In genomic region chr16:28983644-28984043, GRCh38 we compare ENCODE assay signal across 20 cellular contexts. TPM values are rescaled to one million over a fixed set of nuclear protein-coding genes. Genes with fewer than 3 reads are reported as not detected.
DNase-seq lines count a peak whose midpoint lies in the region; ATAC-seq, FAIRE-seq and TF ChIP-seq lines count a peak whose summit lies in the region.
"Had no signal": no experiment of that assay in that cellular context is flagged by ENCODE, and none has a peak within 500 bp of the region (broad histone marks: within the 10 kb centered on the region; RNA-seq: fewer than 3 reads in every experiment).

No MANE protein-coding gene starts in this region.

- H3K4me1 ChIP-seq in HepG2 (ENCODE audit: insufficient read depth, low read length) (no peaks in the 10 kb centered on the region), PC-9 (replicated peaks; ENCODE audit: insufficient read depth) (no peaks in the 10 kb centered on the region), aorta (ENCODE audit: control insufficient read depth in 1 of 2, insufficient read depth in 2 of 2, low read length in 2 of 2) (no peaks in the 10 kb centered on the region)
- H3K4me1 ChIP-seq: esophagus muscularis mucosa, psoas muscle had no signal

- WGBS in HepG2 (ENCODE audit: low lambda C conversion rate) = 98% methylated on average over 18 of the region's 18 CpGs
- 90 to 94% methylated on average over 18 of the region's 18 CpGs for WGBS in aorta, 2 donors

- no peak for TF ChIP-seq POLR2A in HepG2 (IDR thresholded peaks at IDR 0.05; ENCODE audit: insufficient read depth in 1 of 2, low read depth in 2 of 2, low read length in 2 of 2)

- no peak for FAIRE-seq in HepG2 (lab: Jason Lieb, UNC)

- in situ Hi-C loops in HepG2 (cut with HindIII; ENCODE audit: extremely low pct_ligation_motif_present, low pct_unique_long_range_greater_than_20kb) = no loop called here

- H3K9me3 ChIP-seq in HepG2 (ENCODE audit: low read length) (no peaks in the 10 kb centered on the region), PC-9 (ENCODE audit: insufficient read depth, low read depth) (no peaks in the 10 kb centered on the region), aorta (ENCODE audit: control insufficient read depth, low read length) (no peaks in the 10 kb centered on the region)

- TF ChIP-seq EP300 in HepG2 (IDR thresholded peaks at IDR 0.05; ENCODE audit: low read depth in 2 of 2, low read length in 2 of 2) = no peak
- TF ChIP-seq EP300 in HepG2 (CRISPR knock-in tag; IDR thresholded peaks at IDR 0.05; ENCODE audit: borderline replicate concordance) = no peak

- no peaks in the 10 kb centered on the region; the same call in 1 of the 2 replicates for H3F3A ChIP-seq in PC-9 (ENCODE audit: insufficient read depth, low read depth)

- H3K27ac Mint-ChIP-seq in activated CD4-positive, alpha-beta T cell treated with anti-CD3 and anti-CD28 coated beads for 36 hours = peak overlapping the region; percentile 76
- H3K27ac Mint-ChIP-seq in activated CD4-positive, alpha-beta memory T cell treated with anti-CD3 and anti-CD28 coated beads for 36 hours = peak overlapping the region; percentile 94

- no peaks in the 10 kb centered on the region for H3K27me3 ChIP-seq in HepG2 (ENCODE audit: control insufficient read depth in 1 of 2, insufficient read depth in 2 of 2, low read length in 2 of 2)
- no peaks in the 10 kb centered on the region for H3K27me3 ChIP-seq in PC-9 (ENCODE audit: insufficient read depth, low read depth)
- H3K27me3 ChIP-seq in aorta (ENCODE audit: control insufficient read depth in 1 of 2, insufficient read depth in 2 of 2, low read length in 1 of 2) = no peaks in the 10 kb centered on the region
- H3K27me3 ChIP-seq: brain microvascular endothelial cell, dorsolateral prefrontal cortex, esophagus muscularis mucosa had no signal

- no peaks in the 10 kb centered on the region; the same call in 1 of the 2 replicates for H4K20me1 ChIP-seq in HepG2 (ENCODE audit: insufficient read depth, low read length)
- no peaks in the 10 kb centered on the region for H4K20me1 ChIP-seq in PC-9 (ENCODE audit: insufficient read depth)

- peaks cover 21 to 51% of the 10 kb centered on the region in 2 experiments for H3K36me3 ChIP-seq in HepG2 (replicated peaks in 1 of 2; ENCODE audit: control insufficient read depth in 1 of 2, insufficient read depth in 2 of 2, low read length in 2 of 2)
- peaks cover 13% of the 10 kb centered on the region for H3K36me3 ChIP-seq in PC-9 (ENCODE audit: low read depth)
- H3K36me3 ChIP-seq in aorta (ENCODE audit: control insufficient read depth in 1 of 2, insufficient read depth in 2 of 2, low read length in 1 of 2) = peaks cover 0 to 3% of the 10 kb centered on the region in 2 donors

- no peak for DNase-seq in activated CD4-positive, alpha-beta T cell treated with anti-CD3 and anti-CD28 coated beads for 36 hours
- DNase-seq in activated CD4-positive, alpha-beta T cell treated with anti-CD3 and anti-CD28 coated beads for 4 hours = no peak
- peak; percentile 87 for DNase-seq in MV-4-11 (lab: John Stamatoyannopoulos, UW)
- no peak for DNase-seq in activated CD4-positive, alpha-beta memory T cell treated with anti-CD3 and anti-CD28 coated beads for 36 hours
- DNase-seq in HepG2 (ENCODE audit: low spot score) = no peak
- no peak for DNase-seq in PC-9
- DNase-seq in DMS53 treated with DMSO at 0.1 percent for 48 hours (lab: John Stamatoyannopoulos, UW; ENCODE audit: unreplicated experiment) = no peak
- DNase-seq in aorta = no peak
- DNase-seq: activated CD4-positive, alpha-beta T cell treated with anti-CD3 and anti-CD28 coated beads for 48 hours; brain microvascular endothelial cell; dorsolateral prefrontal cortex; naive B cell; NCI-H1092 treated with DMSO at 0.1 percent for 48 hours had no signal

- no peak for ATAC-seq in activated CD4-positive, alpha-beta T cell treated with anti-CD3 and anti-CD28 coated beads for 36 hours
- ATAC-seq in HepG2 (no peak), aorta (ENCODE audit: low FRiP score) (no peak)
- ATAC-seq: psoas muscle had no signal

- intact Hi-C loops in activated CD4-positive, alpha-beta T cell treated with anti-CD3 and anti-CD28 coated beads for 36 hours (cut with DNase I, micrococcal nuclease) = no loop called here
- intact Hi-C loops in activated CD4-positive, alpha-beta memory T cell treated with anti-CD3 and anti-CD28 coated beads for 36 hours (cut with micrococcal nuclease) = no loop called here
- intact Hi-C loops in HepG2 (cut with micrococcal nuclease; ENCODE audit: unreplicated experiment) = no loop called here
- intact Hi-C loops in PC-9 (cut with micrococcal nuclease; ENCODE audit: unreplicated experiment) = no loop called here
- intact Hi-C loops in aorta (cut with DNase I) = no loop called here

- POLR2A ChIA-PET in activated CD4-positive, alpha-beta T cell treated with anti-CD3 and anti-CD28 coated beads for 36 hours (lab: Charles Lee) = no interaction called here
- POLR2A ChIA-PET in activated CD4-positive, alpha-beta memory T cell treated with anti-CD3 and anti-CD28 coated beads for 36 hours (lab: Charles Lee) = interaction anchor here (1.3 kb wide), 1 partner anchor 10 kb away, joined by 4 read pairs; the partner anchor contains the start of gene SPNS1
- POLR2A ChIA-PET in HepG2 (lab: Yijun Ruan, JAX) = interaction anchor here (1.0 kb wide), 1 partner anchor 33 kb away, joined by 3 read pairs; the partner anchor contains the start of gene NFATC2IP
- POLR2A ChIA-PET in PC-9 (lab: Charles Lee; ENCODE audit: unreplicated experiment) = no interaction called here

- H3K79me2 ChIP-seq in HepG2 (ENCODE audit: insufficient read depth, low read length) (no peaks in the 10 kb centered on the region), PC-9 (ENCODE audit: low read depth) (no peaks in the 10 kb centered on the region)

- H3K36me3 Mint-ChIP-seq in activated CD4-positive, alpha-beta T cell treated with anti-CD3 and anti-CD28 coated beads for 36 hours (ENCODE audit: low read depth) = peaks cover 65% of the 10 kb centered on the region
- H3K36me3 Mint-ChIP-seq in activated CD4-positive, alpha-beta memory T cell treated with anti-CD3 and anti-CD28 coated beads for 36 hours = peaks cover 61% of the 10 kb centered on the region

- no peak overlapping the region for H2AFZ ChIP-seq in HepG2 (ENCODE audit: low read length)
- no peak overlapping the region for H2AFZ ChIP-seq in PC-9

- no peak overlapping the region for H3K9ac ChIP-seq in HepG2 (ENCODE audit: insufficient read depth, low read depth, low read length)

- no peaks in the 10 kb centered on the region for H3K9me2 ChIP-seq in PC-9 (ENCODE audit: insufficient read depth)

- peaks cover 11% of the 10 kb centered on the region for H3K9me3 Mint-ChIP-seq in activated CD4-positive, alpha-beta T cell treated with anti-CD3 and anti-CD28 coated beads for 36 hours (ENCODE audit: low read depth)
- peaks cover 12% of the 10 kb centered on the region for H3K9me3 Mint-ChIP-seq in activated CD4-positive, alpha-beta memory T cell treated with anti-CD3 and anti-CD28 coated beads for 36 hours

- TF ChIP-seq CTCF in HepG2 (CRISPR knock-in tag; IDR thresholded peaks at IDR 0.05) (no peak), PC-9 (conservative IDR thresholded peaks at IDR 0.05) (no peak)

- no peaks in the 10 kb centered on the region for H3K27me3 Mint-ChIP-seq in activated CD4-positive, alpha-beta T cell treated with anti-CD3 and anti-CD28 coated beads for 36 hours
- no peaks in the 10 kb centered on the region for H3K27me3 Mint-ChIP-seq in activated CD4-positive, alpha-beta memory T cell treated with anti-CD3 and anti-CD28 coated beads for 36 hours

- H3K27ac ChIP-seq in HepG2 (ENCODE audit: extremely low read length, insufficient read depth, low read length) (no peak overlapping the region), PC-9 (no peak overlapping the region), aorta (ENCODE audit: low read depth in 1 of 2, low read length in 2 of 2) (no peak overlapping the region)
- H3K27ac ChIP-seq: brain microvascular endothelial cell, C4-2B, dorsolateral prefrontal cortex, esophagus muscularis mucosa, psoas muscle, RWPE1 had no signal

- peak overlapping the region; percentile 99 for H3K4me3 Mint-ChIP-seq in activated CD4-positive, alpha-beta T cell treated with anti-CD3 and anti-CD28 coated beads for 36 hours
- H3K4me3 Mint-ChIP-seq in activated CD4-positive, alpha-beta memory T cell treated with anti-CD3 and anti-CD28 coated beads for 36 hours = peak overlapping the region; percentile 43

- H3K4me3 ChIP-seq in HepG2 (replicated peaks in 1 of 3; ENCODE audit: insufficient read depth in 1 of 3, low read depth in 2 of 3, low read length in 3 of 3) (no peak overlapping the region), PC-9 (no peak overlapping the region), aorta (ENCODE audit: low read length in 2 of 2) (no peak overlapping the region)
- H3K4me3 ChIP-seq: dorsolateral prefrontal cortex, esophagus muscularis mucosa, psoas muscle had no signal

- BruUV-seq in HepG2 (replicated peaks; lab: Mats Ljungman, UMichigan) = no TSS peak
- BruUV-seq in PC-9 (replicated peaks; lab: Mats Ljungman, UMichigan) = no TSS peak

- no peak for TF ChIP-seq RAD21 in HepG2 (CRISPR knock-in tag; IDR thresholded peaks at IDR 0.05)

- CTCF ChIA-PET in activated CD4-positive, alpha-beta T cell treated with anti-CD3 and anti-CD28 coated beads for 36 hours (lab: Charles Lee) = interaction anchor here (1.3 kb wide), 1 partner anchor 24 kb away, joined by 3 read pairs; no protein-coding TSS in a partner anchor
- CTCF ChIA-PET in activated CD4-positive, alpha-beta memory T cell treated with anti-CD3 and anti-CD28 coated beads for 36 hours (lab: Charles Lee) = interaction anchor here (1.2 kb wide), 1 partner anchor 91 kb away, joined by 3 read pairs; no protein-coding TSS in a partner anchor
- CTCF ChIA-PET in HepG2 (lab: Yijun Ruan, JAX; ENCODE audit: low intra/inter-chr PET ratio, low total read pairs) (no interaction called here), PC-9 (lab: Charles Lee) (no interaction called here)

- H3K4me2 ChIP-seq in HepG2 (ENCODE audit: low read depth, low read length) = no peak overlapping the region
- no peak overlapping the region for H3K4me2 ChIP-seq in PC-9

- H3K4me1 Mint-ChIP-seq in activated CD4-positive, alpha-beta T cell treated with anti-CD3 and anti-CD28 coated beads for 36 hours = peaks cover 34% of the 10 kb centered on the region
- H3K4me1 Mint-ChIP-seq in activated CD4-positive, alpha-beta memory T cell treated with anti-CD3 and anti-CD28 coated beads for 36 hours (ENCODE audit: low read depth) = peaks cover 28% of the 10 kb centered on the region

RNA-seq across cellular contexts. Expression of gene LAT, which starts 1.2 kb away (rescaled TPM):
- total RNA-seq in activated CD4-positive, alpha-beta T cell treated with anti-CD3 and anti-CD28 coated beads for 36 hours = 100 to 1,000 TPM; 200 to 234 TPM
- total RNA-seq in activated CD4-positive, alpha-beta memory T cell treated with anti-CD3 and anti-CD28 coated beads for 36 hours = 100 to 1,000 TPM; 250 to 276 TPM
- total RNA-seq in HepG2 (2016; rRNA removed; fragmentation: Illumina TruSeq; extraction: Trizol) (0.28 and 2.0 TPM in 2 replicates), PC-9 (2021) (12.4 and 13.0 TPM in 2 replicates), aorta (10 to 100 TPM; 16.7 to 17.8 TPM)
- 0.71 and 1.1 TPM in 2 replicates for total RNA-seq in HepG2 (2016; cell fraction: cytosol; rRNA removed; fragmentation: Illumina TruSeq; extraction: Trizol; ENCODE audit: low read depth)
- total RNA-seq in HepG2 (2016; cell fraction: insoluble cytoplasmic fraction; rRNA removed; fragmentation: Illumina TruSeq; extraction: Trizol) = 0.19 and 2.0 TPM in 2 replicates
- total RNA-seq in HepG2 (2016; cell fraction: membrane; rRNA removed; fragmentation: Illumina TruSeq; extraction: Trizol) = 1.5 and 1.8 TPM in 2 replicates
- total RNA-seq in HepG2 (2016; cell fraction: nucleus; rRNA removed; fragmentation: Illumina TruSeq; extraction: Trizol) = 2.0 and 3.6 TPM in 2 replicates
- polyA plus RNA-seq in HepG2 (2011; rRNA removed) (3.0 and 4.3 TPM in 2 replicates), aorta (100 to 1,000 TPM in 1 of 2 donors, 1 to 10 TPM in 1; 9.0 to 155 TPM)
- 1.2 and 1.3 TPM in 2 replicates for polyA plus RNA-seq in HepG2 (2011; cell fraction: cytosol; rRNA removed)
- polyA plus RNA-seq in HepG2 (2011; cell fraction: nucleus; rRNA removed) = 42.2 and 55.6 TPM in 2 replicates
- polyA plus RNA-seq in HepG2 (2012) = 2.4 and 3.0 TPM in 2 replicates
- 1.5 and 2.0 TPM in 2 replicates for polyA plus RNA-seq in HepG2 (2016; cell fraction: cytosol; fragmentation: Illumina TruSeq; extraction: Trizol; ENCODE audit: low read depth)
- polyA plus RNA-seq in HepG2 (2016; cell fraction: insoluble cytoplasmic fraction; fragmentation: Illumina TruSeq; extraction: Trizol; ENCODE audit: low read depth) = 0.61 and 1.5 TPM in 2 replicates
- polyA plus RNA-seq in HepG2 (2016; cell fraction: membrane; fragmentation: Illumina TruSeq; extraction: Trizol; ENCODE audit: low read depth) = 0.76 and 1.3 TPM in 2 replicates
- 21.1 and 21.3 TPM in 2 replicates for polyA plus RNA-seq in HepG2 (2016; cell fraction: nucleus; fragmentation: Illumina TruSeq; extraction: Trizol; ENCODE audit: insufficient read depth, low read depth)
- 0.65 and 2.3 TPM in 2 replicates for polyA minus RNA-seq in HepG2 (2011; rRNA and poly(A)+ RNA removed; ENCODE audit: low replicate concordance)
- polyA minus RNA-seq in HepG2 (2011; cell fraction: cytosol; rRNA and poly(A)+ RNA removed) = not detected in 2 replicates
- polyA minus RNA-seq in HepG2 (2011; cell fraction: nucleus; rRNA and poly(A)+ RNA removed) = 3.9 and 4.8 TPM in 2 replicates

RNA-seq across cellular contexts. Expression of gene SPNS1, which starts 9.1 kb away (rescaled TPM):
- 10 to 100 TPM; 12.7 to 14.2 TPM for total RNA-seq in activated CD4-positive, alpha-beta T cell treated with anti-CD3 and anti-CD28 coated beads for 36 hours
- total RNA-seq in activated CD4-positive, alpha-beta memory T cell treated with anti-CD3 and anti-CD28 coated beads for 36 hours = 10 to 100 TPM; 11.3 to 12.0 TPM
- total RNA-seq in HepG2 (2016; rRNA removed; fragmentation: Illumina TruSeq; extraction: Trizol) (18.3 and 38.8 TPM in 2 replicates), PC-9 (2021) (72.0 and 96.2 TPM in 2 replicates), aorta (10 to 100 TPM; 20.9 to 25.1 TPM)
- 13.0 and 15.9 TPM in 2 replicates for total RNA-seq in HepG2 (2016; cell fraction: cytosol; rRNA removed; fragmentation: Illumina TruSeq; extraction: Trizol; ENCODE audit: low read depth)
- 17.8 and 38.0 TPM in 2 replicates for total RNA-seq in HepG2 (2016; cell fraction: insoluble cytoplasmic fraction; rRNA removed; fragmentation: Illumina TruSeq; extraction: Trizol)
- 23.6 and 31.2 TPM in 2 replicates for total RNA-seq in HepG2 (2016; cell fraction: membrane; rRNA removed; fragmentation: Illumina TruSeq; extraction: Trizol)
- 30.5 and 35.2 TPM in 2 replicates for total RNA-seq in HepG2 (2016; cell fraction: nucleus; rRNA removed; fragmentation: Illumina TruSeq; extraction: Trizol)
- polyA plus RNA-seq in HepG2 (2011; rRNA removed) (24.3 and 25.6 TPM in 2 replicates), aorta (100 to 1,000 TPM in 1 of 2 donors, 10 to 100 TPM in 1; 11.8 to 112 TPM)
- 25.3 and 36.6 TPM in 2 replicates for polyA plus RNA-seq in HepG2 (2011; cell fraction: cytosol; rRNA removed)
- 80.6 and 105 TPM in 2 replicates for polyA plus RNA-seq in HepG2 (2011; cell fraction: nucleus; rRNA removed)
- polyA plus RNA-seq in HepG2 (2012) = 25.8 and 30.2 TPM in 2 replicates
- 16.4 and 19.8 TPM in 2 replicates for polyA plus RNA-seq in HepG2 (2016; cell fraction: cytosol; fragmentation: Illumina TruSeq; extraction: Trizol; ENCODE audit: low read depth)
- polyA plus RNA-seq in HepG2 (2016; cell fraction: insoluble cytoplasmic fraction; fragmentation: Illumina TruSeq; extraction: Trizol; ENCODE audit: low read depth) = 25.1 and 26.7 TPM in 2 replicates
- 23.9 and 29.7 TPM in 2 replicates for polyA plus RNA-seq in HepG2 (2016; cell fraction: membrane; fragmentation: Illumina TruSeq; extraction: Trizol; ENCODE audit: low read depth)
- polyA plus RNA-seq in HepG2 (2016; cell fraction: nucleus; fragmentation: Illumina TruSeq; extraction: Trizol; ENCODE audit: insufficient read depth, low read depth) = 75.3 and 81.1 TPM in 2 replicates
- polyA minus RNA-seq in HepG2 (2011; rRNA and poly(A)+ RNA removed; ENCODE audit: low replicate concordance) = 60.3 and 75.2 TPM in 2 replicates
- 27.4 and 28.1 TPM in 2 replicates for polyA minus RNA-seq in HepG2 (2011; cell fraction: cytosol; rRNA and poly(A)+ RNA removed)
- 11.1 and 11.8 TPM in 2 replicates for polyA minus RNA-seq in HepG2 (2011; cell fraction: nucleus; rRNA and poly(A)+ RNA removed)

RNA-seq across cellular contexts. Expression of gene NFATC2IP, which starts 32.9 kb away (rescaled TPM):
- 10 to 100 TPM; 69.2 to 72.7 TPM for total RNA-seq in activated CD4-positive, alpha-beta T cell treated with anti-CD3 and anti-CD28 coated beads for 36 hours
- total RNA-seq in activated CD4-positive, alpha-beta memory T cell treated with anti-CD3 and anti-CD28 coated beads for 36 hours = 10 to 100 TPM; 57.7 to 64.6 TPM
- total RNA-seq in HepG2 (2016; rRNA removed; fragmentation: Illumina TruSeq; extraction: Trizol) (18.2 and 32.1 TPM in 2 replicates), PC-9 (2021) (72.3 and 73.0 TPM in 2 replicates), aorta (10 to 100 TPM; 21.5 to 38.5 TPM)
- total RNA-seq in HepG2 (2016; cell fraction: cytosol; rRNA removed; fragmentation: Illumina TruSeq; extraction: Trizol; ENCODE audit: low read depth) = 8.8 and 9.0 TPM in 2 replicates
- total RNA-seq in HepG2 (2016; cell fraction: insoluble cytoplasmic fraction; rRNA removed; fragmentation: Illumina TruSeq; extraction: Trizol) = 16.5 and 31.5 TPM in 2 replicates
- 13.0 and 14.4 TPM in 2 replicates for total RNA-seq in HepG2 (2016; cell fraction: membrane; rRNA removed; fragmentation: Illumina TruSeq; extraction: Trizol)
- total RNA-seq in HepG2 (2016; cell fraction: nucleus; rRNA removed; fragmentation: Illumina TruSeq; extraction: Trizol) = 39.2 and 44.2 TPM in 2 replicates
- polyA plus RNA-seq in HepG2 (2011; rRNA removed) (46.6 and 48.5 TPM in 2 replicates), aorta (10 to 100 TPM in 1 of 2 donors, 1 to 10 TPM in 1; 6.9 to 37.7 TPM)
- polyA plus RNA-seq in HepG2 (2011; cell fraction: cytosol; rRNA removed) = 17.8 and 17.9 TPM in 2 replicates
- 95.6 and 102 TPM in 2 replicates for polyA plus RNA-seq in HepG2 (2011; cell fraction: nucleus; rRNA removed)
- polyA plus RNA-seq in HepG2 (2012) = 21.4 and 26.1 TPM in 2 replicates
- polyA plus RNA-seq in HepG2 (2016; cell fraction: cytosol; fragmentation: Illumina TruSeq; extraction: Trizol; ENCODE audit: low read depth) = 2.0 and 2.2 TPM in 2 replicates
- 17.1 and 18.6 TPM in 2 replicates for polyA plus RNA-seq in HepG2 (2016; cell fraction: insoluble cytoplasmic fraction; fragmentation: Illumina TruSeq; extraction: Trizol; ENCODE audit: low read depth)
- polyA plus RNA-seq in HepG2 (2016; cell fraction: membrane; fragmentation: Illumina TruSeq; extraction: Trizol; ENCODE audit: low read depth) = 5.0 and 5.5 TPM in 2 replicates
- 172 and 177 TPM in 2 replicates for polyA plus RNA-seq in HepG2 (2016; cell fraction: nucleus; fragmentation: Illumina TruSeq; extraction: Trizol; ENCODE audit: insufficient read depth, low read depth)
- 44.3 and 90.2 TPM in 2 replicates for polyA minus RNA-seq in HepG2 (2011; rRNA and poly(A)+ RNA removed; ENCODE audit: low replicate concordance)
- 8.3 and 8.6 TPM in 2 replicates for polyA minus RNA-seq in HepG2 (2011; cell fraction: cytosol; rRNA and poly(A)+ RNA removed)
- 49.6 and 61.2 TPM in 2 replicates for polyA minus RNA-seq in HepG2 (2011; cell fraction: nucleus; rRNA and poly(A)+ RNA removed)

RNA-seq across cellular contexts. Expression of gene CD19, which starts 51.9 kb away (rescaled TPM):
- under 1 TPM; 0.74 to 0.80 TPM for total RNA-seq in activated CD4-positive, alpha-beta T cell treated with anti-CD3 and anti-CD28 coated beads for 36 hours
- total RNA-seq in activated CD4-positive, alpha-beta memory T cell treated with anti-CD3 and anti-CD28 coated beads for 36 hours = under 1 TPM in 1 of 2 experiments, not detected in 1; 0.29 TPM
- total RNA-seq in HepG2 (2016; rRNA removed; fragmentation: Illumina TruSeq; extraction: Trizol) (0.48 and 0.55 TPM in 2 replicates), PC-9 (2021) (not detected in 2 replicates), aorta (under 1 TPM; 0.63 to 0.71 TPM)
- total RNA-seq in HepG2 (2016; cell fraction: cytosol; rRNA removed; fragmentation: Illumina TruSeq; extraction: Trizol; ENCODE audit: low read depth) = 0.26 TPM in 1 of 2 replicates, not detected in the other
- 0.34 and 0.37 TPM in 2 replicates for total RNA-seq in HepG2 (2016; cell fraction: insoluble cytoplasmic fraction; rRNA removed; fragmentation: Illumina TruSeq; extraction: Trizol)
- 0.24 TPM in 1 of 2 replicates, not detected in the other for total RNA-seq in HepG2 (2016; cell fraction: membrane; rRNA removed; fragmentation: Illumina TruSeq; extraction: Trizol)
- not detected in 2 replicates for total RNA-seq in HepG2 (2016; cell fraction: nucleus; rRNA removed; fragmentation: Illumina TruSeq; extraction: Trizol)
- polyA plus RNA-seq in HepG2 (2011; rRNA removed) (1.1 and 1.2 TPM in 2 replicates), aorta (under 1 TPM in 1 of 2 donors, not detected in 1; 0.10 TPM)
- polyA plus RNA-seq in HepG2 (2011; cell fraction: cytosol; rRNA removed) = 0.92 and 2.2 TPM in 2 replicates
- 2.1 and 2.5 TPM in 2 replicates for polyA plus RNA-seq in HepG2 (2011; cell fraction: nucleus; rRNA removed)
- 1.6 and 2.5 TPM in 2 replicates for polyA plus RNA-seq in HepG2 (2012)
- 0.05 and 0.07 TPM in 2 replicates for polyA plus RNA-seq in HepG2 (2016; cell fraction: cytosol; fragmentation: Illumina TruSeq; extraction: Trizol; ENCODE audit: low read depth)
- 0.64 and 0.67 TPM in 2 replicates for polyA plus RNA-seq in HepG2 (2016; cell fraction: insoluble cytoplasmic fraction; fragmentation: Illumina TruSeq; extraction: Trizol; ENCODE audit: low read depth)
- polyA plus RNA-seq in HepG2 (2016; cell fraction: membrane; fragmentation: Illumina TruSeq; extraction: Trizol; ENCODE audit: low read depth) = 0.10 TPM in 1 of 2 replicates, not detected in the other
- polyA plus RNA-seq in HepG2 (2016; cell fraction: nucleus; fragmentation: Illumina TruSeq; extraction: Trizol; ENCODE audit: insufficient read depth, low read depth) = 0.32 and 0.45 TPM in 2 replicates
- 0.07 and 1.0 TPM in 2 replicates for polyA minus RNA-seq in HepG2 (2011; rRNA and poly(A)+ RNA removed; ENCODE audit: low replicate concordance)
- not detected in 2 replicates for polyA minus RNA-seq in HepG2 (2011; cell fraction: cytosol; rRNA and poly(A)+ RNA removed)
- 0.39 and 0.75 TPM in 2 replicates for polyA minus RNA-seq in HepG2 (2011; cell fraction: nucleus; rRNA and poly(A)+ RNA removed)
- total RNA-seq: A172; T-helper 1 cell treated with Interleukin-12 subunit alpha and Interleukin-12 subunit beta and Interleukin-4 antibody, amounts not matched to agents 30 ng/mL and 1 ng/mL, for 36 hours; ureter had no signal

RNA-seq across cellular contexts. Expression of gene RABEP2, which starts 58.6 kb away (rescaled TPM):
- 10 to 100 TPM in 1 of 2 experiments, 1 to 10 TPM in 1; 8.1 to 12.9 TPM for total RNA-seq in activated CD4-positive, alpha-beta T cell treated with anti-CD3 and anti-CD28 coated beads for 36 hours
- 10 to 100 TPM; 11.3 to 12.0 TPM for total RNA-seq in activated CD4-positive, alpha-beta memory T cell treated with anti-CD3 and anti-CD28 coated beads for 36 hours
- total RNA-seq in HepG2 (2016; rRNA removed; fragmentation: Illumina TruSeq; extraction: Trizol) (16.1 and 18.4 TPM in 2 replicates), PC-9 (2021) (48.5 and 70.5 TPM in 2 replicates), aorta (10 to 100 TPM; 11.5 to 18.8 TPM)
- total RNA-seq in HepG2 (2016; cell fraction: cytosol; rRNA removed; fragmentation: Illumina TruSeq; extraction: Trizol; ENCODE audit: low read depth) = 2.9 and 3.6 TPM in 2 replicates
- total RNA-seq in HepG2 (2016; cell fraction: insoluble cytoplasmic fraction; rRNA removed; fragmentation: Illumina TruSeq; extraction: Trizol) = 13.9 and 19.6 TPM in 2 replicates
- 7.5 and 8.4 TPM in 2 replicates for total RNA-seq in HepG2 (2016; cell fraction: membrane; rRNA removed; fragmentation: Illumina TruSeq; extraction: Trizol)
- total RNA-seq in HepG2 (2016; cell fraction: nucleus; rRNA removed; fragmentation: Illumina TruSeq; extraction: Trizol) = 10.2 and 11.4 TPM in 2 replicates
- polyA plus RNA-seq in HepG2 (2011; rRNA removed) (10.8 and 12.4 TPM in 2 replicates), aorta (10 to 100 TPM; 18.3 to 30.0 TPM)
- 8.5 and 13.3 TPM in 2 replicates for polyA plus RNA-seq in HepG2 (2011; cell fraction: cytosol; rRNA removed)
- polyA plus RNA-seq in HepG2 (2011; cell fraction: nucleus; rRNA removed) = 28.2 and 32.3 TPM in 2 replicates
- polyA plus RNA-seq in HepG2 (2012) = 5.7 and 7.3 TPM in 2 replicates
- polyA plus RNA-seq in HepG2 (2016; cell fraction: cytosol; fragmentation: Illumina TruSeq; extraction: Trizol; ENCODE audit: low read depth) = 1.9 and 2.8 TPM in 2 replicates
- 9.8 and 12.4 TPM in 2 replicates for polyA plus RNA-seq in HepG2 (2016; cell fraction: insoluble cytoplasmic fraction; fragmentation: Illumina TruSeq; extraction: Trizol; ENCODE audit: low read depth)
- polyA plus RNA-seq in HepG2 (2016; cell fraction: membrane; fragmentation: Illumina TruSeq; extraction: Trizol; ENCODE audit: low read depth) = 4.5 and 4.9 TPM in 2 replicates
- 17.2 and 17.9 TPM in 2 replicates for polyA plus RNA-seq in HepG2 (2016; cell fraction: nucleus; fragmentation: Illumina TruSeq; extraction: Trizol; ENCODE audit: insufficient read depth, low read depth)
- 5.5 and 7.5 TPM in 2 replicates for polyA minus RNA-seq in HepG2 (2011; rRNA and poly(A)+ RNA removed; ENCODE audit: low replicate concordance)
- polyA minus RNA-seq in HepG2 (2011; cell fraction: cytosol; rRNA and poly(A)+ RNA removed) = 5.5 and 7.4 TPM in 2 replicates
- 6.2 and 7.5 TPM in 2 replicates for polyA minus RNA-seq in HepG2 (2011; cell fraction: nucleus; rRNA and poly(A)+ RNA removed)

Comparison
In these comparisons a context has a peak if more than half of its experiments do, and no peak if none do; other contexts are left out.
1. RNA of gene LAT, which starts 1.2 kb away (total RNA-seq): 250 to 276 TPM in activated CD4-positive, alpha-beta memory T cell treated with anti-CD3 and anti-CD28 coated beads for 36 hours and 200 to 234 TPM in activated CD4-positive, alpha-beta T cell treated with anti-CD3 and anti-CD28 coated beads for 36 hours; 16.7 to 17.8 TPM in aorta, 12.4 to 13.0 TPM in PC-9 and 0.19 to 3.6 TPM in HepG2; every median in the first group is over 10 times any median in the second.
2. CTCF ChIA-PET loops: an anchor here in activated CD4-positive, alpha-beta T cell treated with anti-CD3 and anti-CD28 coated beads for 36 hours (1.3 kb wide) and activated CD4-positive, alpha-beta memory T cell treated with anti-CD3 and anti-CD28 coated beads for 36 hours (1.2 kb wide); none called in HepG2 and PC-9.
3. POLR2A ChIA-PET loops: an anchor here in activated CD4-positive, alpha-beta memory T cell treated with anti-CD3 and anti-CD28 coated beads for 36 hours (1.3 kb wide) and HepG2 (1.0 kb wide); none called in activated CD4-positive, alpha-beta T cell treated with anti-CD3 and anti-CD28 coated beads for 36 hours and PC-9.